In genomic region chr14:50677527-50678063, GRCh38 we compare ENCODE assay signal across 8 cellular contexts. TPM values are rescaled to one million over a fixed set of nuclear protein-coding genes. Genes with fewer than 3 reads are reported as not detected.
DNase-seq lines count a peak whose midpoint lies in the region; ATAC-seq and TF ChIP-seq lines count a peak whose summit lies in the region.

No MANE protein-coding gene starts in this region.

- DNase-seq in activated T-cell treated with anti-CD3 and anti-CD28 coated beads, Interleukin-2, amount 50 U/mL, for 4 hours = no peak
- no peak for DNase-seq in activated T-cell treated with anti-CD3 and anti-CD28 coated beads, Interleukin-2, amount 50 U/mL, for 48 hours
- DNase-seq in cardiac fibroblast (ENCODE audit: low read depth in 2 of 2) = peak; percentile 41 to 78
- no peak for DNase-seq in retina
- no peak for DNase-seq in colonic mucosa
- DNase-seq in stimulated activated CD4-positive, alpha-beta T cell treated with anti-CD3 and anti-CD28 coated beads, Interleukin-1b, Interleukin-23, amount 100 ng/mL, for 48 hours = no peak

- H3K9ac ChIP-seq in Loucy (ENCODE audit: low read depth, low read length, poor library complexity, severe bottlenecking) (no peak overlapping the region), skeletal muscle satellite cell (ENCODE audit: low read depth, low read length) (peak overlapping the region; percentile 64), colonic mucosa (ENCODE audit: low read depth in 2 of 2, low read length in 2 of 2) (no peak overlapping the region)

- intact Hi-C loops in colonic mucosa (cut with DNase I) = no loop called here

- no peaks in the 10 kb centered on the region for H3K36me3 Mint-ChIP-seq in activated T-cell treated with anti-CD3 and anti-CD28 coated beads, Interleukin-2, amount 50 U/mL, for 4 hours (ENCODE audit: insufficient read depth)

- no peaks in the 10 kb centered on the region for H3F3A ChIP-seq in Loucy (ENCODE audit: low read depth)

- H3K27ac ChIP-seq in colonic mucosa = no peak overlapping the region

- no peaks in the 10 kb centered on the region for H4K20me1 ChIP-seq in Loucy (ENCODE audit: insufficient read depth, low read length, poor library complexity, severe bottlenecking)

- H3K27me3 ChIP-seq in Loucy (ENCODE audit: insufficient read depth, low read length, poor library complexity, severe bottlenecking) (no peaks in the 10 kb centered on the region), skeletal muscle satellite cell (ENCODE audit: control insufficient read depth, insufficient read depth, low read length) (no peaks in the 10 kb centered on the region), colonic mucosa (no peaks in the 10 kb centered on the region)

- no peaks in the 10 kb centered on the region for H3K79me2 ChIP-seq in Loucy (ENCODE audit: insufficient read depth, low read length)

- H3K4me3 Mint-ChIP-seq in activated T-cell treated with anti-CD3 and anti-CD28 coated beads, Interleukin-2, amount 50 U/mL, for 4 hours = peak overlapping the region; percentile 20

- peaks cover 12% of the 10 kb centered on the region for H3K4me1 Mint-ChIP-seq in activated T-cell treated with anti-CD3 and anti-CD28 coated beads, Interleukin-2, amount 50 U/mL, for 4 hours (ENCODE audit: low read depth)

- TF ChIP-seq CTCF in Loucy (conservative IDR thresholded peaks at IDR 0.05; ENCODE audit: low read length) = no peak
- TF ChIP-seq CTCF in cardiac fibroblast (IDR thresholded peaks at IDR 0.05; ENCODE audit: low read depth, low read length) = no peak
- TF ChIP-seq CTCF in colonic mucosa (IDR thresholded peaks at IDR 0.05) = no peak

- H3K9me3 ChIP-seq in Loucy (ENCODE audit: insufficient read depth, low read depth, low read length) (no peaks in the 10 kb centered on the region), skeletal muscle satellite cell (replicated peaks; ENCODE audit: low read length) (no peaks in the 10 kb centered on the region), colonic mucosa (no peaks in the 10 kb centered on the region)

- no peaks in the 10 kb centered on the region for H3K9me2 ChIP-seq in Loucy (replicated peaks; ENCODE audit: low read depth, low read length)

- ATAC-seq in activated T-cell treated with anti-CD3 and anti-CD28 coated beads, Interleukin-2, amount 50 U/mL, for 4 hours = no peak

- H3K4me3 ChIP-seq in Loucy (ENCODE audit: low read length, poor library complexity, severe bottlenecking) (no peak overlapping the region), cardiac fibroblast (replicated peaks in 1 of 2; ENCODE audit: low read depth in 2 of 2, low read length in 2 of 2) (no peak overlapping the region), skeletal muscle satellite cell (ENCODE audit: low read length) (peak overlapping the region; percentile 54), colonic mucosa (no peak overlapping the region)

- peak overlapping the region; percentile 57; the same call in 1 of the 2 replicates for H2AFZ ChIP-seq in Loucy (ENCODE audit: low read length)

- H3K36me3 ChIP-seq in Loucy (ENCODE audit: insufficient read depth, low read length) = no peaks in the 10 kb centered on the region
- no peaks in the 10 kb centered on the region for H3K36me3 ChIP-seq in skeletal muscle satellite cell (ENCODE audit: insufficient read depth, low read length)
- H3K36me3 ChIP-seq in colonic mucosa = no peaks in the 10 kb centered on the region

- H3K4me1 ChIP-seq in Loucy (ENCODE audit: insufficient read depth, low read length, poor library complexity, severe bottlenecking) = peaks cover 12% of the 10 kb centered on the region
- H3K4me1 ChIP-seq in skeletal muscle satellite cell (ENCODE audit: control insufficient read depth, insufficient read depth, low read length) = peaks cover 38% of the 10 kb centered on the region
- H3K4me1 ChIP-seq in colonic mucosa = no peaks in the 10 kb centered on the region

- no peaks in the 10 kb centered on the region for H3K9me3 Mint-ChIP-seq in activated T-cell treated with anti-CD3 and anti-CD28 coated beads, Interleukin-2, amount 50 U/mL, for 4 hours

- H3K27me3 Mint-ChIP-seq in activated T-cell treated with anti-CD3 and anti-CD28 coated beads, Interleukin-2, amount 50 U/mL, for 4 hours (ENCODE audit: low read depth) = no peaks in the 10 kb centered on the region

- peak overlapping the region; percentile 7 for H3K4me2 ChIP-seq in Loucy (ENCODE audit: low read depth, low read length, poor library complexity, severe bottlenecking)
- H3K4me2 ChIP-seq in skeletal muscle satellite cell (ENCODE audit: low read length) = peak overlapping the region; percentile 76

RNA-seq across cellular contexts. Expression of gene SAV1, which starts 9.5 kb away (rescaled TPM):
- total RNA-seq in activated T-cell treated with anti-CD3 and anti-CD28 coated beads, Interleukin-2, amount 50 U/mL, for 4 hours = 10 to 100 TPM; 11.0 to 15.6 (median 15.3) TPM
- total RNA-seq in skeletal muscle satellite cell (2012; rRNA removed) = 11.4 and 15.2 TPM in 2 replicates
- total RNA-seq in colonic mucosa = 10 to 100 TPM; 15.9 to 21.8 TPM

Comparison
In these comparisons a context has a peak if more than half of its experiments do, and no peak if none do; other contexts are left out.
1. DNase-seq: peak in cardiac fibroblast (2 of 2); none in activated T-cell treated with anti-CD3 and anti-CD28 coated beads, Interleukin-2, amount 50 U/mL, for 4 hours (single experiment), activated T-cell treated with anti-CD3 and anti-CD28 coated beads, Interleukin-2, amount 50 U/mL, for 48 hours (0 of 2), retina (single experiment), colonic mucosa (single experiment) and stimulated activated CD4-positive, alpha-beta T cell treated with anti-CD3 and anti-CD28 coated beads, Interleukin-1b, Interleukin-23, amount 100 ng/mL, for 48 hours (single experiment).